Comparison of ENCODE assay signal across 20 cellular contexts in the genomic region with DNA sequence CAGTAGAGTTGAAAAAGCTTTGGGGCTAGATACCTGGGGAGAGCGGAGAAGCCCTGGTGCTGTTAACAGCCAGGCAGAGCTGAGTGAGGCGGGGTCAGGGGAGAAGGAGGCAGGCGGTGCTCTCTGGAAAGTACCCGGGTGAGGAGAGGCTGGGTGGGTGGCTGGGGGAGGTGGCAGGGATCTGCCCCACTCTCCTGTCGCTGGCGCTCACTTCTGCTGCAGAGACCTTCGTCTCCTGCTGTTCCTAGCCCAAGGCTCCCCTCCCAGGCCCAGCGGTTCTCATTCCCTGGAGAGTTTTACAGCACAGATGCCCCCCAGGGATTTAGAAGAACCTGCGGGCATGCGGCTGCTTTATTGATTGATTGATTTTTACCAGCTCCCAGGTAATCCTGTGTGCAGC.
"Had no signal": no experiment of that assay in that cellular context is flagged by ENCODE, and none has a peak within 500 bp of the region (broad histone marks: within the 10 kb centered on the region; RNA-seq: fewer than 3 reads in every experiment).

No MANE protein-coding gene starts in this region.

- H3K4me1 ChIP-seq: heart left ventricle, lower lobe of right lung, parathyroid adenoma, upper lobe of right lung had no signal

- H3K9me3 ChIP-seq: heart left ventricle, lower lobe of right lung, upper lobe of right lung had no signal

- H3K4me3 Mint-ChIP-seq: activated naive CD8-positive, alpha-beta T cell treated with anti-CD3 and anti-CD28 coated beads, Interleukin-2, amount 10 ng/mL, durations not matched to agents 7 days and 5 days; central memory CD8-positive, alpha-beta T cell; naive thymus-derived CD4-positive, alpha-beta T cell had no signal

- DNase-seq: activated CD4-positive, alpha-beta T cell treated with anti-CD3 and anti-CD28 coated beads, Interleukin-2, amount 50 U/mL, for 1 hour; activated naive CD4-positive, alpha-beta T cell; activated naive CD8-positive, alpha-beta T cell treated with anti-CD3 and anti-CD28 coated beads, Interleukin-2, amount 10 ng/mL, durations not matched to agents 7 days and 5 days; activated T-cell treated with anti-CD3 and anti-CD28 coated beads for 4 hours; anterior cingulate cortex; brain microvascular endothelial cell; cortex of kidney; effector CD8-positive, alpha-beta T cell; heart left ventricle; left colon; lower lobe of right lung; midbrain; naive thymus-derived CD4-positive, alpha-beta T cell; retina; stimulated activated CD4-positive, alpha-beta T cell treated with anti-CD3 and anti-CD28 coated beads, Interleukin-15, amount 100 ng/mL, for 24 hours; stimulated activated CD4-positive, alpha-beta T cell treated with anti-CD3 and anti-CD28 coated beads, Interleukin-4, amount 100 ng/mL, for 1 hour; stimulated activated naive CD4-positive, alpha-beta T cell; upper lobe of right lung had no signal

- H3K4me1 Mint-ChIP-seq: activated naive CD8-positive, alpha-beta T cell treated with anti-CD3 and anti-CD28 coated beads, Interleukin-2, amount 10 ng/mL, durations not matched to agents 7 days and 5 days; central memory CD8-positive, alpha-beta T cell; naive thymus-derived CD4-positive, alpha-beta T cell had no signal

- H3K4me3 ChIP-seq: heart left ventricle, upper lobe of right lung had no signal

- H3K9me3 Mint-ChIP-seq: activated naive CD8-positive, alpha-beta T cell treated with anti-CD3 and anti-CD28 coated beads, Interleukin-2, amount 10 ng/mL, durations not matched to agents 7 days and 5 days; central memory CD8-positive, alpha-beta T cell had no signal

- H3K36me3 ChIP-seq: brain microvascular endothelial cell, heart left ventricle, lower lobe of right lung, upper lobe of right lung had no signal

- H3K27ac ChIP-seq: brain microvascular endothelial cell, parathyroid adenoma had no signal

- H3K36me3 Mint-ChIP-seq: activated naive CD8-positive, alpha-beta T cell treated with anti-CD3 and anti-CD28 coated beads, Interleukin-2, amount 10 ng/mL, durations not matched to agents 7 days and 5 days; naive thymus-derived CD4-positive, alpha-beta T cell had no signal

- H3K27ac Mint-ChIP-seq: activated naive CD8-positive, alpha-beta T cell treated with anti-CD3 and anti-CD28 coated beads, Interleukin-2, amount 10 ng/mL, durations not matched to agents 7 days and 5 days; naive thymus-derived CD4-positive, alpha-beta T cell had no signal
